Comparison of ENCODE assay signal across 20 cellular contexts in the genomic region with DNA sequence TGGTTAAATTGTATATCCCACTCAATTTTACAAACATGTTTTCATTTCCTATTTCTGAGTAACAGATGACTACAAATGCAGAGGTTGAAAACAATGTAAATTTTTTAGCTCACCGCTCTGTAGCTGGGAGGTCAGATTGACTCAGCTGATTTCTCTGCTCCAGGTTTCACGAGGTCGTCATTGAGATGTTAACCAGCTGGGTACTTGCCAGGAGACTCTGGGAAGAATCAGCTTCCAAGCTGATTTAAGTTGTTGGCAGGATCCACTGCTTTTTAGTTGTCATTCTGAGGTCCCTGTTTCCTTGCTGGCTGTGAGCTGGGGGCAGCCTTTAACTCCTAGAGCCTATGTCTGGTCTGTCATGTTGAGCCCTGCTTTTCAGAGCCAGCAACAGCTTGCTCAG.
DNase-seq lines count a peak whose midpoint lies in the region; ATAC-seq and TF ChIP-seq lines count a peak whose summit lies in the region.
"Had no signal": no experiment of that assay in that cellular context is flagged by ENCODE, and none has a peak within 500 bp of the region (broad histone marks: within the 10 kb centered on the region; RNA-seq: fewer than 3 reads in every experiment).

No MANE protein-coding gene starts in this region.

- in situ Hi-C loops in astrocyte of the cerebellum (cut with HindIII; ENCODE audit: low sequenced_read_pairs) = no loop called here

- H3K27me3 ChIP-seq in HUES64 (ENCODE audit: insufficient read depth, low read length) = no peaks in the 10 kb centered on the region
- H3K27me3 ChIP-seq: heart left ventricle, upper lobe of right lung had no signal

- no peak overlapping the region for H3K9ac ChIP-seq in HUES64 (ENCODE audit: low read depth, low read length)
- H3K9ac ChIP-seq: GM23248 had no signal

- peak overlapping the region; percentile 20; the same call in 1 of the 2 replicates for H3K27ac ChIP-seq in HUES64 (ENCODE audit: low read depth, low read length)
- H3K27ac ChIP-seq: GM23248, heart left ventricle, skin epidermis, upper lobe of right lung had no signal

- 35% methylated on average over 3 of the region's 3 CpGs for WGBS in HUES64

- H3K4me1 ChIP-seq in HUES64 (ENCODE audit: insufficient read depth, low read length) = peaks cover 8% of the 10 kb centered on the region; the same call in 1 of the 2 replicates
- H3K4me1 ChIP-seq: heart left ventricle, upper lobe of right lung had no signal

- intact Hi-C loops in sciatic nerve (cut with DNase I) = no loop called here

- DNase-seq in astrocyte of the cerebellum (ENCODE audit: low read depth) (peak; percentile 34), iPS-NIHi11 (ENCODE audit: low spot score) (peak; percentile 14), retinal pigment epithelial cell (ENCODE audit: low read depth) (peak; percentile 41), sciatic nerve (ENCODE audit: low spot score) (no peak)
- no peak for DNase-seq in stimulated activated CD4-positive, alpha-beta T cell treated with anti-CD3 and anti-CD28 coated beads, Interleukin-2, amount 100 ng/mL, for 24 hours
- DNase-seq: activated CD4-positive, alpha-beta T cell treated with anti-CD3 and anti-CD28 coated beads for 1 hour; Calu3; central memory CD4-positive, alpha-beta T cell; GM23248; heart left ventricle; kidney; NCI-H2081; NCI-H510A; NK-92 treated with Interleukin-12 subunit alpha and Interleukin-12 subunit beta, amount 100 ng/mL, for 24 hours; stimulated activated CD4-positive, alpha-beta T cell treated with anti-CD3 and anti-CD28 coated beads, Interleukin-4, amount 100 ng/mL, for 4 hours; T1000; upper lobe of right lung had no signal

- H3K36me3 ChIP-seq in HUES64 (ENCODE audit: insufficient read depth, low read length) = no peaks in the 10 kb centered on the region
- H3K36me3 ChIP-seq: heart left ventricle, upper lobe of right lung had no signal

- ATAC-seq in sciatic nerve (no peak), GM21381 (IDR thresholded peaks at IDR 0.05; ENCODE audit: unreplicated experiment) (no peak)
- ATAC-seq: heart left ventricle, upper lobe of right lung had no signal

- H3K4me3 ChIP-seq in HUES64 (ENCODE audit: low read length) = no peak overlapping the region
- H3K4me3 ChIP-seq in astrocyte of the cerebellum (ENCODE audit: low read depth, low read length) = no peak overlapping the region
- no peak overlapping the region for H3K4me3 ChIP-seq in retinal pigment epithelial cell (ENCODE audit: low read length)
- H3K4me3 ChIP-seq: GM23248, heart left ventricle, skin epidermis, upper lobe of right lung had no signal

- TF ChIP-seq CTCF in astrocyte of the cerebellum (IDR thresholded peaks at IDR 0.05; ENCODE audit: low read depth, low read length, missing control alignments) (no peak), retinal pigment epithelial cell (conservative IDR thresholded peaks at IDR 0.05; ENCODE audit: low read depth, low read length) (no peak)

- H3K9me3 ChIP-seq in HUES64 (ENCODE audit: insufficient read depth, low read depth, low read length) = no peaks in the 10 kb centered on the region
- H3K9me3 ChIP-seq: heart left ventricle, upper lobe of right lung had no signal

Comparison
In these comparisons a context has a peak if more than half of its experiments do, and no peak if none do; other contexts are left out.
1. DNase-seq: peak in astrocyte of the cerebellum (single experiment), iPS-NIHi11 (single experiment) and retinal pigment epithelial cell (single experiment); none in stimulated activated CD4-positive, alpha-beta T cell treated with anti-CD3 and anti-CD28 coated beads, Interleukin-2, amount 100 ng/mL, for 24 hours (0 of 2) and sciatic nerve (single experiment).